Comparison of ENCODE assay signal across 8 cellular contexts in genomic region chr12:754238-754816, GRCh38. TPM values are rescaled to one million over a fixed set of nuclear protein-coding genes. Genes with fewer than 3 reads are reported as not detected.
DNase-seq lines count a peak whose midpoint lies in the region; TF ChIP-seq lines count a peak whose summit lies in the region.

No MANE protein-coding gene starts in this region.

- H3K9ac ChIP-seq in OCI-LY3 (ENCODE audit: low read length) (peak overlapping the region; percentile 90), colonic mucosa (ENCODE audit: low read depth in 2 of 2, low read length in 2 of 2) (peak overlapping the region; percentile 84 to 92)

- H3K36me3 ChIP-seq in OCI-LY3 (replicated peaks; ENCODE audit: low read depth, low read length) (peaks cover 34% of the 10 kb centered on the region), colonic mucosa (no peaks in the 10 kb centered on the region)

- no peak overlapping the region for H2AFZ ChIP-seq in OCI-LY3 (ENCODE audit: low read depth, low read length)

- H3K36me3 Mint-ChIP-seq in mesothelial cell of epicardium, result peaks cover 2% of the 10 kb centered on the region

- H3K4me3 Mint-ChIP-seq in mesothelial cell of epicardium, result peak overlapping the region; percentile 95

- H3K27me3 ChIP-seq in OCI-LY3 (ENCODE audit: low read depth, low read length) (no peaks in the 10 kb centered on the region), colonic mucosa (no peaks in the 10 kb centered on the region)

- H3K27ac ChIP-seq in OCI-LY3 (ENCODE audit: low read length) (peak overlapping the region; percentile 74), colonic mucosa (peak overlapping the region; percentile 98)

- H3K4me1 ChIP-seq in OCI-LY3 (ENCODE audit: low read length) (peaks cover 34% of the 10 kb centered on the region), colonic mucosa (peaks cover 11% of the 10 kb centered on the region)

- peaks cover 52% of the 10 kb centered on the region for H4K20me1 ChIP-seq in OCI-LY3 (ENCODE audit: insufficient read depth, low read length)

- H3K27ac Mint-ChIP-seq in mesothelial cell of epicardium, result peak overlapping the region; percentile 87

- peaks cover 69% of the 10 kb centered on the region for H3K79me2 ChIP-seq in OCI-LY3 (ENCODE audit: low read length)

- H3K27me3 Mint-ChIP-seq in mesothelial cell of epicardium (ENCODE audit: low read depth), result no peaks in the 10 kb centered on the region

- TF ChIP-seq CTCF in OCI-LY3 (IDR thresholded peaks at IDR 0.05; ENCODE audit: low read depth, low read length) (no peak), colonic mucosa (IDR thresholded peaks at IDR 0.05) (no peak), mesothelial cell of epicardium (IDR thresholded peaks at IDR 0.05; ENCODE audit: unreplicated experiment) (no peak), GM10266 (IDR thresholded peaks at IDR 0.05; ENCODE audit: control insufficient read depth, insufficient read depth, low read depth, missing control alignments) (no peak)

- intact Hi-C loops in colonic mucosa (cut with DNase I), result loop anchor here (10.0 kb wide), 1 partner anchor 60 kb away; no protein-coding TSS in a partner anchor

- H3K4me1 Mint-ChIP-seq in mesothelial cell of epicardium, result peaks cover 41% of the 10 kb centered on the region

- H3K9me3 Mint-ChIP-seq in mesothelial cell of epicardium, result no peaks in the 10 kb centered on the region

- peak; percentile 39 for DNase-seq in NCI-H510A treated with DMSO at 0.1 percent for 48 hours (lab: John Stamatoyannopoulos, UW)
- DNase-seq in NCI-H510A (lab: John Stamatoyannopoulos, UW), result no peak
- no peak for DNase-seq in colonic mucosa
- peak in 1 of 2 experiments; percentile 42 for DNase-seq in mesothelial cell of epicardium (ENCODE audit: low spot score in 2 of 2, unreplicated experiment in 2 of 2)
- DNase-seq in GM10266 (ENCODE audit: extremely low spot score), result no peak
- DNase-seq in ureter (ENCODE audit: low spot score), result no peak
- DNase-seq in stimulated activated CD8-positive, alpha-beta memory T cell treated with anti-CD3 and anti-CD28 coated beads, Interleukin-4, amount 100 ng/mL, for 48 hours, result no peak

- H3K4me3 ChIP-seq in OCI-LY3 (ENCODE audit: low read length), result peak overlapping the region; percentile 90
- peak overlapping the region; percentile 95 for H3K4me3 ChIP-seq in colonic mucosa

- H3K9me3 ChIP-seq in OCI-LY3 (ENCODE audit: insufficient read depth, low read length), result no peaks in the 10 kb centered on the region
- no peaks in the 10 kb centered on the region for H3K9me3 ChIP-seq in colonic mucosa

- peak overlapping the region; percentile 84 for H3K4me2 ChIP-seq in OCI-LY3 (ENCODE audit: low read length)

RNA-seq across cellular contexts. Expression of gene WNK1, which starts 1.9 kb away (rescaled TPM):
- total RNA-seq in colonic mucosa (10 to 100 TPM; 81.8 to 85.8 TPM), mesothelial cell of epicardium (131 to 150 TPM (median 146 TPM) in 3 replicates), ureter (203 TPM)
